ENCODE assay signal across 16 cellular contexts in genomic region chr22:25352294-25352680, GRCh38.
DNase-seq lines count a peak whose midpoint lies in the region; ATAC-seq and TF ChIP-seq lines count a peak whose summit lies in the region.
"Had no signal": no experiment of that assay in that cellular context is flagged by ENCODE, and none has a peak within 500 bp of the region (broad histone marks: within the 10 kb centered on the region; RNA-seq: fewer than 3 reads in every experiment).

No MANE protein-coding gene starts in this region.

- DNase-seq in cardiac septum (ENCODE audit: low spot score) (peak; percentile 56), right atrium auricular region (ENCODE audit: low spot score) (no peak), RWPE2 (ENCODE audit: low spot score) (peak; percentile 24), suprapubic skin (ENCODE audit: low spot score in 2 of 2) (peak; percentile 26 to 43), T-helper 2 cell (no peak), posterior vena cava (ENCODE audit: low spot score) (no peak)
- DNase-seq: BE2C; C1 segment of cervical spinal cord; CD4-positive, CD25-positive, alpha-beta regulatory T cell; CD8-positive, alpha-beta memory T cell; COR-L47; GOT3; H7; HFFc6 had no signal

- TF ChIP-seq CTCF in right atrium auricular region (IDR thresholded peaks at IDR 0.05) (no peak), RWPE2 (IDR thresholded peaks at IDR 0.05; ENCODE audit: poor library complexity, severe bottlenecking) (no peak), suprapubic skin (IDR thresholded peaks at IDR 0.05) (no peak)

- no peak overlapping the region for H3K27ac ChIP-seq in right atrium auricular region
- H3K27ac ChIP-seq in RWPE2 (ENCODE audit: poor library complexity, severe bottlenecking) = no peak overlapping the region
- no peak overlapping the region for H3K27ac ChIP-seq in suprapubic skin
- H3K27ac ChIP-seq: HL-60 had no signal

- H3K4me3 ChIP-seq in right atrium auricular region (no peak overlapping the region), RWPE2 (ENCODE audit: severe bottlenecking) (no peak overlapping the region), suprapubic skin (no peak overlapping the region)

- H3K36me3 ChIP-seq in right atrium auricular region (peaks cover 69% of the 10 kb centered on the region), RWPE2 (ENCODE audit: low read depth) (peaks cover 43% of the 10 kb centered on the region), suprapubic skin (peaks cover 56% of the 10 kb centered on the region)

- H3K9me3 ChIP-seq in right atrium auricular region (no peaks in the 10 kb centered on the region), RWPE2 (ENCODE audit: severe bottlenecking) (no peaks in the 10 kb centered on the region), suprapubic skin (no peaks in the 10 kb centered on the region)
- H3K9me3 ChIP-seq: BE2C had no signal

- H3K4me1 ChIP-seq in right atrium auricular region (no peaks in the 10 kb centered on the region), RWPE2 (ENCODE audit: insufficient read depth, poor library complexity, severe bottlenecking) (no peaks in the 10 kb centered on the region), suprapubic skin (no peaks in the 10 kb centered on the region)
- H3K4me1 ChIP-seq: BE2C had no signal

- no peak for ATAC-seq in RWPE2 (ENCODE audit: low read depth)
- ATAC-seq: HCT116 had no signal

- H3K27me3 ChIP-seq in right atrium auricular region (no peaks in the 10 kb centered on the region), RWPE2 (ENCODE audit: insufficient read depth, poor library complexity, severe bottlenecking) (no peaks in the 10 kb centered on the region), suprapubic skin (no peaks in the 10 kb centered on the region)
- H3K27me3 ChIP-seq: BE2C had no signal

- TF ChIP-seq EP300 in suprapubic skin (IDR thresholded peaks at IDR 0.05) = no peak

- TF ChIP-seq POLR2A in suprapubic skin (IDR thresholded peaks at IDR 0.05) = no peak

- intact Hi-C loops in cardiac septum (cut with DNase I) = no loop called here
- intact Hi-C loops in posterior vena cava (cut with DNase I) = no loop called here

- WGBS in suprapubic skin = 96% methylated on average over 8 of the region's 8 CpGs

Comparison
In these comparisons a context has a peak if more than half of its experiments do, and no peak if none do; other contexts are left out.
1. DNase-seq: peak in cardiac septum (single experiment), RWPE2 (single experiment) and suprapubic skin (2 of 2); none in right atrium auricular region (single experiment), T-helper 2 cell (0 of 5) and posterior vena cava (single experiment).